24 cellular contexts compared by ENCODE assay signal in the genomic region with DNA sequence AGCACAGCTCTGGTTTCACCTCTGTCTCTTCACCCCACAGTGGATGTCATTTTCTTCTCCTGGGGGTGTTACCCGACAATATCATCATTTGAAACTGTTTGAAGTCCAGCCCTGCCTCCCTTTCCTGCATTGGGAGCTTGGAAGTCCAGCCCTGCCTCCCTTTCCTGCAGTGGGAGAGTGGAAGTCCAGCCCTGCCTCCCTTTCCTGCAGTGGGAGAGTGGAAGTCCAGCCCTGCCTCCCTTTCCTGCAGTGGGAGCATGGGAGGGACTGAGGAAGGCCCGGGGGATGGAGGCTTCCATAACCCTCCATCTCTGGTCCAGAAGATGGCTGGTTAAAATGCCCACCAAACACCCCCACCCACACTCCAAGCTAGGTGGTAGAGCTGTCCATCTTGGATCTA. TPM values are rescaled to one million over a fixed set of nuclear protein-coding genes. Genes with fewer than 3 reads are reported as not detected.
A peak's percentile ranks its signal among the peaks of the same experiment; 100 is the strongest.
DNase-seq lines count a peak whose midpoint lies in the region; ATAC-seq and TF ChIP-seq lines count a peak whose summit lies in the region.
"Had no signal": no experiment of that assay in that cellular context is flagged by ENCODE, and none has a peak within 500 bp of the region (broad histone marks: within the 10 kb centered on the region; RNA-seq: fewer than 3 reads in every experiment).

No MANE protein-coding gene starts in this region.

- H2BK5ac ChIP-seq in neuronal stem cell (ENCODE audit: low read length): peak overlapping the region; percentile 42

- H3K4me1 Mint-ChIP-seq in dendritic cell treated with granulocyte-macrophage colony-stimulating factor and Interleukin-4, amounts not matched to agents 40 ng/mL and 50 ng/mL, for 4 days (ENCODE audit: low read depth): peaks cover 50% of the 10 kb centered on the region
- peaks cover 33 to 41% of the 10 kb centered on the region in 2 donors for H3K4me1 Mint-ChIP-seq in natural killer cell treated with Interleukin-12 subunit alpha and Interleukin-12 subunit beta and Interleukin-15 and Interleukin-18, amount 100 ng/mL, for 72 hours (ENCODE audit: low read depth in 2 of 2)

- H3K27ac ChIP-seq in HL-60 (replicated peaks) (peak overlapping the region; percentile 59), neuronal stem cell (replicated peaks; ENCODE audit: low read length) (no peak overlapping the region)
- H3K27ac ChIP-seq: A549, BLaER1 had no signal

- H2BK120ac ChIP-seq in neuronal stem cell (ENCODE audit: low read depth, low read length): no peak overlapping the region

- no peak overlapping the region for H3K23ac ChIP-seq in neuronal stem cell (ENCODE audit: low read depth, low read length, poor library complexity)

- H3K4me3 Mint-ChIP-seq in dendritic cell treated with granulocyte-macrophage colony-stimulating factor and Interleukin-4, amounts not matched to agents 40 ng/mL and 50 ng/mL, for 4 days: no peak overlapping the region
- H3K4me3 Mint-ChIP-seq in natural killer cell treated with Interleukin-12 subunit alpha and Interleukin-12 subunit beta and Interleukin-15 and Interleukin-18, amount 100 ng/mL, for 72 hours: no peak overlapping the region
- H3K4me3 Mint-ChIP-seq: CD4-positive, CD25-positive, alpha-beta regulatory T cell; CD8-positive, alpha-beta memory T cell; GM23338; HFFc6 had no signal

- no peaks in the 10 kb centered on the region for H3K9me3 Mint-ChIP-seq in dendritic cell treated with granulocyte-macrophage colony-stimulating factor and Interleukin-4, amounts not matched to agents 40 ng/mL and 50 ng/mL, for 4 days
- H3K9me3 Mint-ChIP-seq in natural killer cell treated with Interleukin-12 subunit alpha and Interleukin-12 subunit beta and Interleukin-15 and Interleukin-18, amount 100 ng/mL, for 72 hours: no peaks in the 10 kb centered on the region
- H3K9me3 Mint-ChIP-seq: CD4-positive, CD25-positive, alpha-beta regulatory T cell; CD8-positive, alpha-beta memory T cell; GM23338; HFFc6 had no signal

- H3K9me3 ChIP-seq in neuronal stem cell (replicated peaks in 1 of 2; ENCODE audit: control insufficient read depth in 2 of 2, insufficient read depth in 1 of 2, low read depth in 1 of 2, low read length in 2 of 2): no peaks in the 10 kb centered on the region
- H3K9me3 ChIP-seq: A549, BLaER1 had no signal

- peaks cover 100% of the 10 kb centered on the region for H3K36me3 Mint-ChIP-seq in dendritic cell treated with granulocyte-macrophage colony-stimulating factor and Interleukin-4, amounts not matched to agents 40 ng/mL and 50 ng/mL, for 4 days (ENCODE audit: low read depth)
- H3K36me3 Mint-ChIP-seq in natural killer cell treated with Interleukin-12 subunit alpha and Interleukin-12 subunit beta and Interleukin-15 and Interleukin-18, amount 100 ng/mL, for 72 hours: no peaks in the 10 kb centered on the region
- H3K36me3 Mint-ChIP-seq: CD4-positive, CD25-positive, alpha-beta regulatory T cell; CD8-positive, alpha-beta memory T cell had no signal

- H3K4me1 ChIP-seq in neuronal stem cell (ENCODE audit: control insufficient read depth in 2 of 2, insufficient read depth in 1 of 2, low read depth in 1 of 2, low read length in 2 of 2): no peaks in the 10 kb centered on the region
- H3K4me1 ChIP-seq: A549 had no signal

- H3K36me3 ChIP-seq in neuronal stem cell (replicated peaks in 1 of 2; ENCODE audit: control insufficient read depth in 2 of 2, insufficient read depth in 2 of 2, low read length in 2 of 2): no peaks in the 10 kb centered on the region

- H3K4me3 ChIP-seq in HL-60 (replicated peaks; ENCODE audit: insufficient read depth, low read length) (no peak overlapping the region), neuronal stem cell (ENCODE audit: low read length in 2 of 2) (no peak overlapping the region)
- H3K4me3 ChIP-seq: A549, BLaER1, GM12878, GM23338 had no signal

- no CpG with 5 or more reads among the region's 2 CpGs for WGBS in neuronal stem cell (ENCODE audit: extremely low coverage in 2 of 2, insufficient read length in 2 of 2, insufficient replicate concordance in 1 of 2), 2 donors

- no peak overlapping the region for H3K4me2 ChIP-seq in neuronal stem cell (ENCODE audit: insufficient read depth, low read length, poor library complexity, severe bottlenecking)
- H3K4me2 ChIP-seq: A549, BLaER1, GM23338 had no signal

- no peak overlapping the region for H4K91ac ChIP-seq in neuronal stem cell (ENCODE audit: low read depth, low read length, poor library complexity)

- ATAC-seq in GM19035 (IDR thresholded peaks at IDR 0.05; ENCODE audit: unreplicated experiment): no peak
- ATAC-seq in HG02970 (IDR thresholded peaks at IDR 0.05; ENCODE audit: low FRiP score, unreplicated experiment): no peak
- no peak for ATAC-seq in natural killer cell treated with Interleukin-12 subunit alpha and Interleukin-12 subunit beta and Interleukin-15 and Interleukin-18, amount 100 ng/mL, for 72 hours
- ATAC-seq: A549, GM12878, GM23338, HCT116 had no signal

- peak overlapping the region; percentile 50 for H3K27ac Mint-ChIP-seq in dendritic cell treated with granulocyte-macrophage colony-stimulating factor and Interleukin-4, amounts not matched to agents 40 ng/mL and 50 ng/mL, for 4 days
- H3K27ac Mint-ChIP-seq in natural killer cell treated with Interleukin-12 subunit alpha and Interleukin-12 subunit beta and Interleukin-15 and Interleukin-18, amount 100 ng/mL, for 72 hours: no peak overlapping the region
- H3K27ac Mint-ChIP-seq: CD4-positive, CD25-positive, alpha-beta regulatory T cell; CD8-positive, alpha-beta memory T cell; GM23338; HFFc6 had no signal

- no peak for DNase-seq in HL-60 (ENCODE audit: low read depth in 1 of 2, low spot score in 1 of 2)
- no peak for DNase-seq in neuronal stem cell (ENCODE audit: low spot score)
- peak; percentile 35 for DNase-seq in ureter (ENCODE audit: low spot score)
- no peak for DNase-seq in 8988T
- DNase-seq in natural killer cell treated with Interleukin-12 subunit alpha and Interleukin-12 subunit beta and Interleukin-15 and Interleukin-18, amount 100 ng/mL, for 72 hours (ENCODE audit: low spot score): no peak
- DNase-seq: CD4-positive, CD25-positive, alpha-beta regulatory T cell; CD8-positive, alpha-beta memory T cell; COR-L47; DMS 273 treated with DMSO at 0.1 percent for 48 hours; DMS53; DND-41; EL; H7; HFFc6; KG1 had no signal

- no peak overlapping the region for H3K4ac ChIP-seq in neuronal stem cell (ENCODE audit: low read length)

- no peaks in the 10 kb centered on the region for H3K79me1 ChIP-seq in neuronal stem cell (ENCODE audit: low read depth, low read length)

- no peak for TF ChIP-seq CTCF in HL-60 (IDR thresholded peaks at IDR 0.05; ENCODE audit: insufficient read depth, low read length)

- H3K27me3 ChIP-seq in HL-60 (ENCODE audit: insufficient read depth, poor library complexity, severe bottlenecking): no peaks in the 10 kb centered on the region
- no peaks in the 10 kb centered on the region for H3K27me3 ChIP-seq in neuronal stem cell (ENCODE audit: control insufficient read depth in 3 of 3, insufficient read depth in 3 of 3, low read depth in 1 of 3, low read length in 3 of 3)
- H3K27me3 ChIP-seq: BLaER1 had no signal

- H3K18ac ChIP-seq in neuronal stem cell (ENCODE audit: low read length): no peak overlapping the region

- no peaks in the 10 kb centered on the region for H3K27me3 Mint-ChIP-seq in dendritic cell treated with granulocyte-macrophage colony-stimulating factor and Interleukin-4, amounts not matched to agents 40 ng/mL and 50 ng/mL, for 4 days
- H3K27me3 Mint-ChIP-seq in natural killer cell treated with Interleukin-12 subunit alpha and Interleukin-12 subunit beta and Interleukin-15 and Interleukin-18, amount 100 ng/mL, for 72 hours: no peaks in the 10 kb centered on the region

- no peak overlapping the region for H3K14ac ChIP-seq in neuronal stem cell (ENCODE audit: low read length)

- no peak overlapping the region for H2AFZ ChIP-seq in neuronal stem cell (ENCODE audit: low read length)
- H2AFZ ChIP-seq: GM23338 had no signal

- intact Hi-C loops in dendritic cell treated with granulocyte-macrophage colony-stimulating factor and Interleukin-4, amounts not matched to agents 40 ng/mL and 50 ng/mL, for 4 days (cut with micrococcal nuclease): no loop called here

- no peak overlapping the region for H2AK5ac ChIP-seq in neuronal stem cell (ENCODE audit: low read depth, low read length)

- no peak overlapping the region for H4K8ac ChIP-seq in neuronal stem cell (ENCODE audit: low read depth, low read length)

- no peak overlapping the region for H3K9ac ChIP-seq in neuronal stem cell (ENCODE audit: low read depth, low read length, poor library complexity)
- H3K9ac ChIP-seq: BLaER1 had no signal

- no peak overlapping the region for H2BK12ac ChIP-seq in neuronal stem cell (ENCODE audit: low read length)

- no peak overlapping the region for H2BK15ac ChIP-seq in neuronal stem cell (ENCODE audit: low read length)

RNA-seq across cellular contexts. Expression of gene SYK, which starts 59.8 kb away (rescaled TPM):
- not detected for polyA plus RNA-seq in neuronal stem cell (2013, experiment 1 of 2)
- polyA plus RNA-seq in neuronal stem cell (2013, experiment 2 of 2): under 0.01 TPM
- 52.9 TPM for total RNA-seq in ureter
- 10 to 100 TPM; 25.8 to 53.0 TPM for total RNA-seq in natural killer cell treated with Interleukin-12 subunit alpha and Interleukin-12 subunit beta and Interleukin-15 and Interleukin-18, amount 100 ng/mL, for 72 hours
- total RNA-seq: G401, HFFc6 had no signal
